ENCODE assay signal across 8 cellular contexts in the genomic region with DNA sequence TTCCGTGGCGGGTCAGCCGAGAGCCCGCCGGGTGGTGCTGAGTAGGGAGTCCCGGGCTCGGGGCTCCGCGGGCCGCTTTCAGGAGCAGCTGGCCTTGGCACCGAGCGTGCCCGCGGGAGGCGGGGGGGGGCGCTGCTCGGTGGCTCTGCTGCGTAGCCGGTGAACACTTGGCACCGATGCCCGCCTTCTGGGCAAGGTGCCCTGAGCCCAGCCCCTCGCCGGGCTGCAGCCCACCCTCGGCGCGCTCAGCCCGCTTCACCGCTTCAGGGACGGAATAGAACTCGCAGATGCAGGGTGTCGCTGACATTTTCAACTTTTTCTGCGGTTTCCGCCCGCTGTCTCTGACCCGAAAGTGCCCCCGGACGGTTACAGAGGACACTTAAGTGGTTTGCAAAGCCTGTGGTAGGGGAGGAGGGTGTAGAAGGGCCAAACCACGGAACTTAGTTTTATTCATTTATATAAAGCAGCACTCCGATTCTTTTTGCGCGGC. TPM values are rescaled to one million over a fixed set of nuclear protein-coding genes. Genes with fewer than 3 reads are reported as not detected.
DNase-seq lines count a peak whose midpoint lies in the region; ATAC-seq and TF ChIP-seq lines count a peak whose summit lies in the region.

No MANE protein-coding gene starts in this region.

- H3K79me2 ChIP-seq in PC-9 (ENCODE audit: low read depth): no peaks in the 10 kb centered on the region

- no peak overlapping the region for H3K27ac ChIP-seq in PC-9
- peak overlapping the region in 3 of 21 experiments; percentile 19 to 53 (median 24) for H3K27ac ChIP-seq in skin epidermis

- intact Hi-C loops in PC-9 (cut with micrococcal nuclease; ENCODE audit: unreplicated experiment): loop anchor here (10.0 kb wide), 1 partner anchor 124 kb away; the partner anchor contains the start of gene FBXL5

- no peak overlapping the region for H3K4me3 ChIP-seq in PC-9
- H3K4me3 ChIP-seq in iPS-18c (ENCODE audit: insufficient read depth, low read depth, low read length): peak overlapping the region; percentile 57
- H3K4me3 ChIP-seq in skin epidermis: peak overlapping the region; percentile 30 to 52 (median 40)

- no peaks in the 10 kb centered on the region; the same call in 1 of the 2 replicates for H3F3A ChIP-seq in PC-9 (ENCODE audit: insufficient read depth, low read depth)

- H3K9me2 ChIP-seq in PC-9 (ENCODE audit: insufficient read depth): no peaks in the 10 kb centered on the region

- ATAC-seq in HG02938 (IDR thresholded peaks at IDR 0.05; ENCODE audit: unreplicated experiment): peak; percentile 54

- peaks cover 8% of the 10 kb centered on the region for H3K4me1 ChIP-seq in PC-9 (replicated peaks; ENCODE audit: insufficient read depth)

- H3K27me3 ChIP-seq in PC-9 (ENCODE audit: insufficient read depth, low read depth): no peaks in the 10 kb centered on the region

- BruUV-seq in PC-9 (replicated peaks; lab: Mats Ljungman, UMichigan): no TSS peak

- TF ChIP-seq CTCF in PC-9 (conservative IDR thresholded peaks at IDR 0.05): no peak

- no peaks in the 10 kb centered on the region for H4K20me1 ChIP-seq in PC-9 (ENCODE audit: insufficient read depth)

- CTCF ChIA-PET in PC-9 (lab: Charles Lee): no interaction called here

- DNase-seq in activated T-cell treated with anti-CD3 and anti-CD28 coated beads for 1 hour (ENCODE audit: low read depth) (peak; percentile 19), activated T-cell treated with anti-CD3 and anti-CD28 coated beads for 4 hours (no peak), PC-9 (peak in 1 of 2 experiments; percentile 15), amygdala (lab: John Stamatoyannopoulos, UW) (peak in 40 of 56 donors; percentile 3 to 70 (median 30)), T-helper 9 cell (no peak)

- peak overlapping the region; percentile 49 for H3K4me2 ChIP-seq in PC-9

- H2AFZ ChIP-seq in PC-9: no peak overlapping the region

- POLR2A ChIA-PET in PC-9 (lab: Charles Lee; ENCODE audit: unreplicated experiment): no interaction called here

- H3K36me3 ChIP-seq in PC-9 (ENCODE audit: low read depth): no peaks in the 10 kb centered on the region

- H3K9me3 ChIP-seq in PC-9 (ENCODE audit: insufficient read depth, low read depth): no peaks in the 10 kb centered on the region
- no peaks in the 10 kb centered on the region for H3K9me3 ChIP-seq in iPS-18c (ENCODE audit: control insufficient read depth, insufficient read depth, low read length)

RNA-seq across cellular contexts. Expression of gene CD38, which starts 0.7 kb away (rescaled TPM):
- total RNA-seq in PC-9 (2021): 0.90 and 1.3 TPM in 2 replicates

Comparison
In these comparisons a context has a peak if more than half of its experiments do, and no peak if none do; other contexts are left out.
1. DNase-seq: peak in activated T-cell treated with anti-CD3 and anti-CD28 coated beads for 1 hour (single experiment) and amygdala (40 of 56); none in activated T-cell treated with anti-CD3 and anti-CD28 coated beads for 4 hours (single experiment) and T-helper 9 cell (single experiment).